Comparison of ENCODE assay signal across 9 cellular contexts in genomic region chr5:115542076-115542475, GRCh38. TPM values are rescaled to one million over a fixed set of nuclear protein-coding genes. Genes with fewer than 3 reads are reported as not detected.
DNase-seq lines count a peak whose midpoint lies in the region; ATAC-seq and TF ChIP-seq lines count a peak whose summit lies in the region.
"Had no signal": no experiment of that assay in that cellular context is flagged by ENCODE, and none has a peak within 500 bp of the region (broad histone marks: within the 10 kb centered on the region; RNA-seq: fewer than 3 reads in every experiment).

No MANE protein-coding gene starts in this region.

- POLR2A ChIA-PET in activated B cell treated with CpG ODN at 0.5 μM for 24 hours (lab: Charles Lee), result interaction anchor here (3.4 to 3.9 kb wide), 2 partner anchors 36 to 60 kb away, joined by 25 to 31 read pairs; partner anchors contain the start of gene TICAM2

- no peak for TF ChIP-seq POLR2A in suprapubic skin (IDR thresholded peaks at IDR 0.05)

- no peaks in the 10 kb centered on the region for H3K36me3 ChIP-seq in iPS-15b (ENCODE audit: control insufficient read depth, insufficient read depth, low read length)
- peaks cover 9% of the 10 kb centered on the region for H3K36me3 ChIP-seq in suprapubic skin

- H3K27me3 ChIP-seq in iPS-15b (ENCODE audit: control insufficient read depth, insufficient read depth, low read length) (no peaks in the 10 kb centered on the region), suprapubic skin (no peaks in the 10 kb centered on the region)

- 16% methylated on average over 3 of the region's 3 CpGs for WGBS in suprapubic skin

- H3K9me3 Mint-ChIP-seq in T-helper 1 cell treated with Interleukin-12 subunit alpha and Interleukin-12 subunit beta and Interleukin-4 antibody, amounts not matched to agents 30 μg/mL and 1 μg/mL, for 36 hours, result peaks cover 7% of the 10 kb centered on the region
- no peaks in the 10 kb centered on the region for H3K9me3 Mint-ChIP-seq in activated B cell treated with CpG ODN at 0.5 μM for 24 hours

- CTCF ChIA-PET in activated B cell treated with CpG ODN at 0.5 μM for 24 hours (lab: Charles Lee), result no interaction called here

- no peak for TF ChIP-seq EP300 in suprapubic skin (IDR thresholded peaks at IDR 0.05)

- H3K27me3 Mint-ChIP-seq in T-helper 1 cell treated with Interleukin-12 subunit alpha and Interleukin-12 subunit beta and Interleukin-4 antibody, amounts not matched to agents 30 μg/mL and 1 μg/mL, for 36 hours (ENCODE audit: low read depth), result no peaks in the 10 kb centered on the region
- no peaks in the 10 kb centered on the region for H3K27me3 Mint-ChIP-seq in activated B cell treated with CpG ODN at 0.5 μM for 24 hours

- ATAC-seq in activated B cell treated with CpG ODN at 0.5 μM for 24 hours (ENCODE audit: low read depth), result no peak

- H3K4me1 ChIP-seq in iPS-15b (ENCODE audit: control insufficient read depth, insufficient read depth, low read length) (peaks cover 16% of the 10 kb centered on the region), suprapubic skin (peaks cover 62% of the 10 kb centered on the region)

- peaks cover 57% of the 10 kb centered on the region for H3K36me3 Mint-ChIP-seq in T-helper 1 cell treated with Interleukin-12 subunit alpha and Interleukin-12 subunit beta and Interleukin-4 antibody, amounts not matched to agents 30 μg/mL and 1 μg/mL, for 36 hours (ENCODE audit: low read depth)
- peaks cover 63% of the 10 kb centered on the region for H3K36me3 Mint-ChIP-seq in activated B cell treated with CpG ODN at 0.5 μM for 24 hours (ENCODE audit: low read depth)

- H3K4me3 Mint-ChIP-seq in T-helper 1 cell treated with Interleukin-12 subunit alpha and Interleukin-12 subunit beta and Interleukin-4 antibody, amounts not matched to agents 30 μg/mL and 1 μg/mL, for 36 hours, result peak overlapping the region; percentile 99
- H3K4me3 Mint-ChIP-seq in activated B cell treated with CpG ODN at 0.5 μM for 24 hours, result peak overlapping the region; percentile 98

- H3K4me1 Mint-ChIP-seq in T-helper 1 cell treated with Interleukin-12 subunit alpha and Interleukin-12 subunit beta and Interleukin-4 antibody, amounts not matched to agents 30 μg/mL and 1 μg/mL, for 36 hours (ENCODE audit: low read depth), result peaks cover 52% of the 10 kb centered on the region
- H3K4me1 Mint-ChIP-seq in activated B cell treated with CpG ODN at 0.5 μM for 24 hours, result peaks cover 73% of the 10 kb centered on the region

- DNase-seq in T-helper 1 cell, result no peak
- no peak for DNase-seq in activated B cell treated with CpG ODN at 0.5 μM for 24 hours
- no peak for DNase-seq in suprapubic skin (ENCODE audit: low spot score in 2 of 2)
- no peak for DNase-seq in NK-92 treated with Interleukin-12 subunit alpha and Interleukin-12 subunit beta, amount 100 ng/mL, for 24 hours (lab: John Stamatoyannopoulos, UW)
- DNase-seq in NCI-H524 (lab: John Stamatoyannopoulos, UW), result no peak
- DNase-seq in DMS114 treated with DMSO at 0.1 percent for 48 hours (lab: John Stamatoyannopoulos, UW; ENCODE audit: unreplicated experiment), result no peak
- DNase-seq: NCI-H2227 treated with DMSO at 0.1 percent for 48 hours had no signal

- intact Hi-C loops in activated B cell treated with CpG ODN at 0.5 μM for 24 hours (cut with micrococcal nuclease), result loop anchor here (1.0 to 10.0 kb wide), 2 partner anchors 11 to 1033 kb away; partner anchors contain the start of gene SEMA6A

- no peak overlapping the region for H3K9ac ChIP-seq in iPS-15b (ENCODE audit: low read depth, low read length)

- H3K4me3 ChIP-seq in iPS-15b (ENCODE audit: low read depth, low read length), result peak overlapping the region; percentile 83
- H3K4me3 ChIP-seq in suprapubic skin, result peak overlapping the region; percentile 79

- peak overlapping the region; percentile 98 for H3K27ac ChIP-seq in suprapubic skin

- H3K27ac Mint-ChIP-seq in T-helper 1 cell treated with Interleukin-12 subunit alpha and Interleukin-12 subunit beta and Interleukin-4 antibody, amounts not matched to agents 30 μg/mL and 1 μg/mL, for 36 hours, result peak overlapping the region; percentile 50
- H3K27ac Mint-ChIP-seq in activated B cell treated with CpG ODN at 0.5 μM for 24 hours, result no peak overlapping the region

- TF ChIP-seq CTCF in activated B cell treated with CpG ODN at 0.5 μM for 24 hours (IDR thresholded peaks at IDR 0.05), result no peak
- TF ChIP-seq CTCF in suprapubic skin (IDR thresholded peaks at IDR 0.05), result no peak

- H3K9me3 ChIP-seq in iPS-15b (ENCODE audit: control insufficient read depth, insufficient read depth, low read length), result peaks cover 7% of the 10 kb centered on the region
- no peaks in the 10 kb centered on the region for H3K9me3 ChIP-seq in suprapubic skin

RNA-seq across cellular contexts. Expression of gene FEM1C, which starts 2.5 kb away (rescaled TPM):
- total RNA-seq in activated B cell treated with CpG ODN at 0.5 μM for 24 hours (19.1 and 19.8 TPM in 2 replicates), suprapubic skin (10 to 100 TPM; 15.4 to 17.8 (median 16.5) TPM)
